Comparison of ENCODE assay signal across 18 cellular contexts in the genomic region with DNA sequence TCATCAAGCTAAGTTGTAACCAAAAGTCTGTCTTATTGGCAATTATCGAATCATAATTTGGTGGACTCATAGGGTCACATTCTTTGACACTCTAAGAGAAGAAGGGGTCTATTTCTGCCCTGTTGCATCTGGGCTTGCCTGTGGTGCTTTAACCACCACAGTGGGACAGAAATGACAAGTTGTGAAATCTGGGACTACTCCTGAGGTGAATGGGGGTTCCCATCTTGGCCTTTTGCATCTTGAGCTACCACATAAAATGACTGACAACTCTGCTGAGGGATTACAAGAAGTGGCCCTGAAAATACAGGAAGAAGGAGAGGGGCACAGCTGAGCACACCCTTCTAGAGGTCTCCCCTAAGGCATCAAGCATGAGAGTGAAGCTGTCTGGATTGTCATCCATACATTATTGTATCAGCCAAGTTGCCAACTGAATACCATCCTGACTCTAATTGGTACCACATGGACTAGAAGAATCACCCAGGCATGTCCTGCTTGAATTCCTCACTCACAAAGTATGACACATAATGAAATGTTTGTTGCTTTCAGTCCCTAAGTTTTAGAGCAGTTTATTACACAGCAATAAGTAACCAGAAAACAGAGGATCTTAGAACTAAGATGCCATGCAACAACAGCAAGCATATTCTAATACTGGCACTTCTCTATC.
DNase-seq lines count a peak whose midpoint lies in the region; ATAC-seq lines count a peak whose summit lies in the region.
"Had no signal": no experiment of that assay in that cellular context is flagged by ENCODE, and none has a peak within 500 bp of the region (broad histone marks: within the 10 kb centered on the region; RNA-seq: fewer than 3 reads in every experiment).

No MANE protein-coding gene starts in this region.

- intact Hi-C loops in head of caudate nucleus (cut with DNase I) = no loop called here

- ATAC-seq in HG03565 (IDR thresholded peaks at IDR 0.05; ENCODE audit: unreplicated experiment) (peak; percentile 32), GM19467 (IDR thresholded peaks at IDR 0.05; ENCODE audit: unreplicated experiment) (no peak), left lobe of liver (no peak)
- ATAC-seq: activated CD8-positive, alpha-beta memory T cell treated with anti-CD3 and anti-CD28 coated beads, Interleukin-2, amount 10 ng/mL, durations not matched to agents 7 days and 5 days; effector memory CD8-positive, alpha-beta T cell; PC-3; T-cell had no signal

- DNase-seq in EH (ENCODE audit: low read depth) (peak; percentile 1), dedifferentiated amniotic fluid mesenchymal stem cell (ENCODE audit: extremely low spot score) (peak; percentile 58), kidney glomerular epithelial cell (lab: John Stamatoyannopoulos, UW) (peak; percentile 42), left lobe of liver (ENCODE audit: low spot score) (no peak), head of caudate nucleus (no peak), NCI-H524 treated with DMSO at 0.1 percent for 48 hours (lab: John Stamatoyannopoulos, UW) (no peak)
- DNase-seq: activated CD4-positive, alpha-beta T cell treated with anti-CD3 and anti-CD28 coated beads, Interleukin-2, amount 10 ng/mL, durations not matched to agents 24 days and 14 days; activated CD8-positive, alpha-beta memory T cell treated with anti-CD3 and anti-CD28 coated beads, Interleukin-2, amount 10 ng/mL, durations not matched to agents 7 days and 5 days; effector memory CD8-positive, alpha-beta T cell; esophagus squamous epithelium; NCI-H1092 treated with DMSO at 0.1 percent for 48 hours; NCI-H1930; NCI-H226; PC-3; SHP77 treated with DMSO at 0.1 percent for 48 hours; T-cell had no signal

Comparison
In these comparisons a context has a peak if more than half of its experiments do, and no peak if none do; other contexts are left out.
1. DNase-seq: peak in EH (single experiment), dedifferentiated amniotic fluid mesenchymal stem cell (single experiment) and kidney glomerular epithelial cell (single experiment); none in left lobe of liver (single experiment), head of caudate nucleus (0 of 42) and NCI-H524 treated with DMSO at 0.1 percent for 48 hours (single experiment).